Comparison of ENCODE assay signal across 18 cellular contexts in genomic region chr18:22691988-22692710, GRCh38.
DNase-seq lines count a peak whose midpoint lies in the region; ATAC-seq and TF ChIP-seq lines count a peak whose summit lies in the region.
"Had no signal": no experiment of that assay in that cellular context is flagged by ENCODE, and none has a peak within 500 bp of the region (broad histone marks: within the 10 kb centered on the region; RNA-seq: fewer than 3 reads in every experiment).

No MANE protein-coding gene starts in this region.

- no peaks in the 10 kb centered on the region for H3K27me3 ChIP-seq in left lung
- H3K27me3 ChIP-seq: BLaER1, gastrocnemius medialis, pancreas had no signal

- no peak overlapping the region for H3K27ac Mint-ChIP-seq in activated naive CD4-positive, alpha-beta T cell treated with anti-CD3 and anti-CD28 coated beads, Interleukin-2, amount 50 U/mL, for 72 hours
- H3K27ac Mint-ChIP-seq: activated T-helper 17 cell treated with anti-CD3 and anti-CD28 coated beads, Interleukin-2, amount 50 U/mL, for 72 hours had no signal

- H3K27ac ChIP-seq in left lung: peak overlapping the region in 1 of 2 donors; percentile 60
- H3K27ac ChIP-seq: BLaER1, gastrocnemius medialis, left ventricle myocardium inferior, pancreas had no signal

- DNase-seq in AG04449 (ENCODE audit: low read depth, low spot score): peak; percentile 88
- peak; percentile 43 for DNase-seq in astrocyte of the cerebellum (ENCODE audit: low read depth)
- no peak for DNase-seq in left lung
- DNase-seq in activated naive CD4-positive, alpha-beta T cell treated with anti-CD3 and anti-CD28 coated beads, Interleukin-2, amount 50 U/mL, for 72 hours (ENCODE audit: low spot score in 2 of 2): no peak
- no peak for DNase-seq in midbrain (lab: John Stamatoyannopoulos, UW)
- DNase-seq in hypothalamus (lab: John Stamatoyannopoulos, UW): no peak
- DNase-seq: gastrocnemius medialis; Karpas-422; left ventricle myocardium inferior; NCI-H446 treated with DMSO at 0.1 percent for 48 hours; pancreas; stimulated activated CD4-positive, alpha-beta T cell treated with anti-CD3 and anti-CD28 coated beads, Interleukin-2, amount 100 ng/mL, for 48 hours; substantia nigra had no signal

- intact Hi-C loops in left lung (cut with DNase I): no loop called here

- no peaks in the 10 kb centered on the region for H3K36me3 ChIP-seq in left lung
- H3K36me3 ChIP-seq: BLaER1, gastrocnemius medialis, left ventricle myocardium inferior, pancreas had no signal

- H3K4me3 ChIP-seq in AG04449 (ENCODE audit: low read depth, low read length): no peak overlapping the region
- no peak overlapping the region for H3K4me3 ChIP-seq in astrocyte of the cerebellum (ENCODE audit: low read depth, low read length)
- H3K4me3 ChIP-seq in left lung: no peak overlapping the region
- H3K4me3 ChIP-seq: BLaER1, gastrocnemius medialis, left ventricle myocardium inferior, pancreas had no signal

- peak; percentile 74 for ATAC-seq in HG02884 (IDR thresholded peaks at IDR 0.05; ENCODE audit: unreplicated experiment)
- peak; percentile 68 for ATAC-seq in left lung
- no peak for ATAC-seq in activated naive CD4-positive, alpha-beta T cell treated with anti-CD3 and anti-CD28 coated beads, Interleukin-2, amount 50 U/mL, for 72 hours
- ATAC-seq in HG03108 (IDR thresholded peaks at IDR 0.05; ENCODE audit: unreplicated experiment): no peak
- ATAC-seq: activated T-helper 17 cell treated with anti-CD3 and anti-CD28 coated beads, Interleukin-2, amount 50 U/mL, for 72 hours; gastrocnemius medialis; Right ventricle myocardium inferior had no signal

- no peaks in the 10 kb centered on the region for H3K9me3 Mint-ChIP-seq in activated naive CD4-positive, alpha-beta T cell treated with anti-CD3 and anti-CD28 coated beads, Interleukin-2, amount 50 U/mL, for 72 hours
- H3K9me3 Mint-ChIP-seq: activated T-helper 17 cell treated with anti-CD3 and anti-CD28 coated beads, Interleukin-2, amount 50 U/mL, for 72 hours had no signal

- no peaks in the 10 kb centered on the region for H3K36me3 Mint-ChIP-seq in activated naive CD4-positive, alpha-beta T cell treated with anti-CD3 and anti-CD28 coated beads, Interleukin-2, amount 50 U/mL, for 72 hours

- in situ Hi-C loops in astrocyte of the cerebellum (cut with HindIII; ENCODE audit: low sequenced_read_pairs): no loop called here

- POLR2A ChIA-PET in AG04449 (lab: Yijun Ruan, JAX): interaction anchor here (0.6 to 2.0 kb wide), 4 partner anchors 9 to 198 kb away, joined by 3 to 11 read pairs (median 6); no protein-coding TSS in a partner anchor

- TF ChIP-seq CTCF in AG04449 (IDR thresholded peaks at IDR 0.05; ENCODE audit: insufficient read depth, low read length, missing control alignments): no peak
- no peak for TF ChIP-seq CTCF in astrocyte of the cerebellum (IDR thresholded peaks at IDR 0.05; ENCODE audit: low read depth, low read length, missing control alignments)
- no peak for TF ChIP-seq CTCF in left lung (IDR thresholded peaks at IDR 0.05)

- no peaks in the 10 kb centered on the region for H3K4me1 ChIP-seq in left lung
- H3K4me1 ChIP-seq: BLaER1, gastrocnemius medialis, left ventricle myocardium inferior, pancreas had no signal

- peaks cover 0 to 5% of the 10 kb centered on the region in 2 donors for H3K9me3 ChIP-seq in left lung
- H3K9me3 ChIP-seq: gastrocnemius medialis, pancreas had no signal

- CTCF ChIA-PET in AG04449 (lab: Yijun Ruan, JAX): interaction anchor here (1.2 to 1.6 kb wide), 2 partner anchors 12 to 17 kb away, joined by 3 to 7 read pairs; no protein-coding TSS in a partner anchor

Comparison
In these comparisons a context has a peak if more than half of its experiments do, and no peak if none do; other contexts are left out.
1. DNase-seq: peak in AG04449 (single experiment) and astrocyte of the cerebellum (single experiment); none in left lung (0 of 2), activated naive CD4-positive, alpha-beta T cell treated with anti-CD3 and anti-CD28 coated beads, Interleukin-2, amount 50 U/mL, for 72 hours (0 of 2), midbrain (single experiment) and hypothalamus (0 of 51).
2. ATAC-seq: peak in HG02884 (single experiment) and left lung (single experiment); none in activated naive CD4-positive, alpha-beta T cell treated with anti-CD3 and anti-CD28 coated beads, Interleukin-2, amount 50 U/mL, for 72 hours (0 of 2) and HG03108 (single experiment).